Comparison of ENCODE assay signal across 11 cellular contexts in genomic region chr17:61451538-61452300, GRCh38. TPM values are rescaled to one million over a fixed set of nuclear protein-coding genes. Genes with fewer than 3 reads are reported as not detected.
DNase-seq lines count a peak whose midpoint lies in the region; ATAC-seq and TF ChIP-seq lines count a peak whose summit lies in the region.
"Had no signal": no experiment of that assay in that cellular context is flagged by ENCODE, and none has a peak within 500 bp of the region (broad histone marks: within the 10 kb centered on the region; RNA-seq: fewer than 3 reads in every experiment).

No MANE protein-coding gene starts in this region.

- H3K27ac ChIP-seq in hepatocyte = peak overlapping the region; percentile 98
- H3K27ac ChIP-seq in rectal smooth muscle tissue (ENCODE audit: low read depth, low read length) = no peak overlapping the region

- peaks cover 34% of the 10 kb centered on the region for H3K27me3 ChIP-seq in hepatocyte
- H3K27me3 ChIP-seq in rectal smooth muscle tissue (ENCODE audit: control insufficient read depth, insufficient read depth, low read length) = peaks cover 44% of the 10 kb centered on the region

- H3K4me2 ChIP-seq in hepatocyte = peak overlapping the region; percentile 90

- H3K27ac Mint-ChIP-seq in activated T-helper 2 cell treated with anti-CD3 and anti-CD28 coated beads, Interferon-gamma antibody, Interleukin-2, Interleukin-4, amounts not matched to agents 10 μg/mL and 5 μg/mL and 100 μg/mL, durations not matched to agents 14 hours and 24 hours and 36 hours = no peak overlapping the region
- H3K27ac Mint-ChIP-seq: activated naive CD8-positive, alpha-beta T cell had no signal

- no peak overlapping the region for H3K9ac ChIP-seq in rectal smooth muscle tissue (ENCODE audit: low read length)

- peaks cover 11% of the 10 kb centered on the region for H3K4me1 ChIP-seq in hepatocyte (ENCODE audit: insufficient read depth)
- H3K4me1 ChIP-seq in rectal smooth muscle tissue (ENCODE audit: control insufficient read depth, insufficient read depth, low read length) = no peaks in the 10 kb centered on the region

- peaks cover 70% of the 10 kb centered on the region for H3K27me3 Mint-ChIP-seq in activated T-helper 2 cell treated with anti-CD3 and anti-CD28 coated beads, Interferon-gamma antibody, Interleukin-2, Interleukin-4, amounts not matched to agents 10 μg/mL and 5 μg/mL and 100 μg/mL, durations not matched to agents 14 hours and 24 hours and 36 hours (ENCODE audit: low read depth)

- no peak overlapping the region for H3K4me3 Mint-ChIP-seq in activated T-helper 2 cell treated with anti-CD3 and anti-CD28 coated beads, Interferon-gamma antibody, Interleukin-2, Interleukin-4, amounts not matched to agents 10 μg/mL and 5 μg/mL and 100 μg/mL, durations not matched to agents 14 hours and 24 hours and 36 hours (ENCODE audit: low read depth)

- peak overlapping the region; percentile 18 for H3K4me3 ChIP-seq in hepatocyte
- H3K4me3 ChIP-seq in rectal smooth muscle tissue (ENCODE audit: low read length) = peak overlapping the region; percentile 29

- H3K36me3 Mint-ChIP-seq in activated T-helper 2 cell treated with anti-CD3 and anti-CD28 coated beads, Interferon-gamma antibody, Interleukin-2, Interleukin-4, amounts not matched to agents 10 μg/mL and 5 μg/mL and 100 μg/mL, durations not matched to agents 14 hours and 24 hours and 36 hours (ENCODE audit: low read depth) = no peaks in the 10 kb centered on the region

- DNase-seq in D341Med (ENCODE audit: low spot score) (peak; percentile 52), hepatocyte (ENCODE audit: low spot score) (no peak), SK-N-DZ (ENCODE audit: low spot score) (no peak), GM10266 (ENCODE audit: extremely low spot score) (no peak)
- peak; percentile 7 for DNase-seq in activated T-helper 2 cell treated with anti-CD3 and anti-CD28 coated beads, Interferon-gamma antibody, Interleukin-2, Interleukin-4, amounts not matched to agents 10 μg/mL and 5 μg/mL and 100 μg/mL, durations not matched to agents 14 hours and 24 hours and 36 hours (ENCODE audit: low spot score)
- DNase-seq: DND-41 had no signal

- ATAC-seq in HG02623 (IDR thresholded peaks at IDR 0.05; ENCODE audit: unreplicated experiment) (no peak), HG02610 (IDR thresholded peaks at IDR 0.05; ENCODE audit: unreplicated experiment) (no peak)

- no peaks in the 10 kb centered on the region for H3K9me3 ChIP-seq in hepatocyte (ENCODE audit: low read depth)

- peaks cover 62% of the 10 kb centered on the region for H3K79me2 ChIP-seq in hepatocyte

- TF ChIP-seq CTCF in hepatocyte (IDR thresholded peaks at IDR 0.05; ENCODE audit: poor library complexity) (no peak), GM10266 (IDR thresholded peaks at IDR 0.05; ENCODE audit: control insufficient read depth, insufficient read depth, low read depth, missing control alignments) (no peak)

- intact Hi-C loops in activated T-helper 2 cell treated with anti-CD3 and anti-CD28 coated beads, Interferon-gamma antibody, Interleukin-2, Interleukin-4, amounts not matched to agents 10 μg/mL and 5 μg/mL and 100 μg/mL, durations not matched to agents 14 hours and 24 hours and 36 hours (cut with micrococcal nuclease) = no loop called here

- peaks cover 3% of the 10 kb centered on the region for H3K4me1 Mint-ChIP-seq in activated T-helper 2 cell treated with anti-CD3 and anti-CD28 coated beads, Interferon-gamma antibody, Interleukin-2, Interleukin-4, amounts not matched to agents 10 μg/mL and 5 μg/mL and 100 μg/mL, durations not matched to agents 14 hours and 24 hours and 36 hours (ENCODE audit: low read depth)

- 18% methylated on average over 51 of the region's 75 CpGs for WGBS in hepatocyte (ENCODE audit: low lambda C conversion rate, missing lambda C conversion rate)

- no peaks in the 10 kb centered on the region for H3K9me2 ChIP-seq in hepatocyte (replicated peaks; ENCODE audit: insufficient read depth)

- H3K9me3 Mint-ChIP-seq in activated T-helper 2 cell treated with anti-CD3 and anti-CD28 coated beads, Interferon-gamma antibody, Interleukin-2, Interleukin-4, amounts not matched to agents 10 μg/mL and 5 μg/mL and 100 μg/mL, durations not matched to agents 14 hours and 24 hours and 36 hours = no peaks in the 10 kb centered on the region

- H3K36me3 ChIP-seq in hepatocyte (replicated peaks; ENCODE audit: insufficient read depth, low read depth) (no peaks in the 10 kb centered on the region), rectal smooth muscle tissue (ENCODE audit: control insufficient read depth, insufficient read depth, low read length) (no peaks in the 10 kb centered on the region)

- H4K20me1 ChIP-seq in hepatocyte (ENCODE audit: insufficient read depth, poor library complexity, severe bottlenecking) = no peaks in the 10 kb centered on the region

- H2AFZ ChIP-seq in hepatocyte = peak overlapping the region; percentile 50

RNA-seq across cellular contexts. Expression of gene TBX4, which starts 0.5 kb away (rescaled TPM):
- not detected in 2 replicates for total RNA-seq in activated T-helper 2 cell treated with anti-CD3 and anti-CD28 coated beads, Interferon-gamma antibody, Interleukin-2, Interleukin-4, amounts not matched to agents 10 μg/mL and 5 μg/mL and 100 μg/mL, durations not matched to agents 14 hours and 24 hours and 36 hours
- 15.4 and 36.2 TPM in 2 replicates for total RNA-seq in hepatocyte
- polyA plus RNA-seq in hepatocyte = 11.6 and 13.9 TPM in 2 replicates
- 2.7 and 4.9 TPM in 2 replicates for polyA plus RNA-seq in SK-N-DZ (2014; cell fraction: cytosol; rRNA removed)
- 1.9 and 5.6 TPM in 2 replicates for polyA plus RNA-seq in SK-N-DZ (2014; cell fraction: nucleus; rRNA removed)
- total RNA-seq: LHCN-M2 had no signal

RNA-seq across cellular contexts. Expression of gene TBX2, which starts 52.1 kb away (rescaled TPM):
- total RNA-seq in activated T-helper 2 cell treated with anti-CD3 and anti-CD28 coated beads, Interferon-gamma antibody, Interleukin-2, Interleukin-4, amounts not matched to agents 10 μg/mL and 5 μg/mL and 100 μg/mL, durations not matched to agents 14 hours and 24 hours and 36 hours = 0.14 and 0.21 TPM in 2 replicates
- 17.9 and 19.6 TPM in 2 replicates for total RNA-seq in hepatocyte
- 27.5 and 29.3 TPM in 2 replicates for polyA plus RNA-seq in hepatocyte
- polyA plus RNA-seq in SK-N-DZ (2014; cell fraction: cytosol; rRNA removed) = 153 and 188 TPM in 2 replicates
- polyA plus RNA-seq in SK-N-DZ (2014; cell fraction: nucleus; rRNA removed) = 310 and 397 TPM in 2 replicates

Comparison
In these comparisons a context has a peak if more than half of its experiments do, and no peak if none do; other contexts are left out.
1. DNase-seq: peak in D341Med (single experiment) and activated T-helper 2 cell treated with anti-CD3 and anti-CD28 coated beads, Interferon-gamma antibody, Interleukin-2, Interleukin-4, amounts not matched to agents 10 μg/mL and 5 μg/mL and 100 μg/mL, durations not matched to agents 14 hours and 24 hours and 36 hours (single experiment); none in hepatocyte (single experiment), SK-N-DZ (single experiment) and GM10266 (single experiment).
2. RNA of gene TBX4, which starts 0.5 kb away (total RNA-seq): 15.4 to 36.2 TPM in hepatocyte; not detected in activated T-helper 2 cell treated with anti-CD3 and anti-CD28 coated beads, Interferon-gamma antibody, Interleukin-2, Interleukin-4, amounts not matched to agents 10 μg/mL and 5 μg/mL and 100 μg/mL, durations not matched to agents 14 hours and 24 hours and 36 hours; every median in the first group is over 10 times any median in the second.
3. RNA of gene TBX2, which starts 52.1 kb away (total RNA-seq): 17.9 to 19.6 TPM in hepatocyte; 0.14 to 0.21 TPM in activated T-helper 2 cell treated with anti-CD3 and anti-CD28 coated beads, Interferon-gamma antibody, Interleukin-2, Interleukin-4, amounts not matched to agents 10 μg/mL and 5 μg/mL and 100 μg/mL, durations not matched to agents 14 hours and 24 hours and 36 hours; every median in the first group is over 10 times any median in the second.